ENCODE assay signal across 7 cellular contexts in genomic region chr11:71446942-71447688, GRCh38. TPM values are rescaled to one million over a fixed set of nuclear protein-coding genes. Genes with fewer than 3 reads are reported as not detected.
DNase-seq lines count a peak whose midpoint lies in the region; ATAC-seq and TF ChIP-seq lines count a peak whose summit lies in the region.

No MANE protein-coding gene starts in this region.

- peaks cover 34% of the 10 kb centered on the region for H3K79me2 ChIP-seq in HCT116 (ENCODE audit: insufficient read depth, low read length)

- H3K9ac ChIP-seq in HCT116 (ENCODE audit: low read length): peak overlapping the region; percentile 86

- POLR2A ChIA-PET in HCT116 (lab: Charles Lee): interaction anchor here (1.5 kb wide), 2 partner anchors 9 to 14 kb away, joined by 3 to 5 read pairs; no protein-coding TSS in a partner anchor

- RAD21 ChIA-PET in HCT116 (lab: Charles Lee; ENCODE audit: low non-redundant PET in 1 of 2, low total read pairs in 2 of 2, uncharacterized antibody in 2 of 2, unreplicated experiment in 2 of 2): no interaction called here

- TF ChIP-seq RAD21 in HCT116 (IDR thresholded peaks at IDR 0.05; ENCODE audit: low read depth): no peak

- no peak for TF ChIP-seq POLR2A in HCT116 (IDR thresholded peaks at IDR 0.05; ENCODE audit: borderline replicate concordance, extremely low read depth, insufficient read depth, insufficient read length)

- BruUV-seq in HCT116 (replicated peaks; lab: Mats Ljungman, UMichigan): TSS peak; percentile 61

- no peaks in the 10 kb centered on the region for H4K20me1 ChIP-seq in HCT116 (ENCODE audit: insufficient read depth)

- no peak overlapping the region for H2AFZ ChIP-seq in HCT116 (ENCODE audit: low read depth, low read length, poor library complexity, severe bottlenecking)

- 46 to 47% methylated on average over 9 of the region's 9 CpGs for WGBS in ectodermal cell, 2 experiments

- H3K4me1 ChIP-seq in HCT116 (ENCODE audit: control insufficient read depth in 1 of 2, insufficient read depth in 2 of 2, low read length in 2 of 2) (peaks cover 5 to 16% of the 10 kb centered on the region in 2 experiments; a peak in 3 of 4 replicates), ectodermal cell (ENCODE audit: control insufficient read depth, insufficient read depth, low read length) (peaks cover 2% of the 10 kb centered on the region), mucosa of descending colon (ENCODE audit: low read depth) (peaks cover 10% of the 10 kb centered on the region)

- H3K36me3 ChIP-seq in HCT116 (ENCODE audit: control insufficient read depth in 1 of 2, insufficient read depth in 2 of 2, low read length in 2 of 2): peaks cover 30 to 48% of the 10 kb centered on the region in 2 experiments
- H3K36me3 ChIP-seq in ectodermal cell (ENCODE audit: control insufficient read depth, insufficient read depth, low read length): peaks cover 37% of the 10 kb centered on the region
- H3K36me3 ChIP-seq in mucosa of descending colon (ENCODE audit: low read depth): no peaks in the 10 kb centered on the region

- DNase-seq in HCT116 (ENCODE audit: low read depth, low spot score) (no peak), OCI-M1 (lab: John Stamatoyannopoulos, UW) (peak; percentile 76), mucosa of descending colon (peak in 2 of 3 donors; percentile 42 to 43), NCI-H446 treated with DMSO at 0.1 percent for 48 hours (lab: John Stamatoyannopoulos, UW) (no peak), DMS153 (lab: John Stamatoyannopoulos, UW) (no peak)

- intact Hi-C loops in HCT116 (cut with micrococcal nuclease): no loop called here
- intact Hi-C loops in mucosa of descending colon (cut with DNase I, micrococcal nuclease): no loop called here

- TF ChIP-seq CTCF in HCT116 (IDR thresholded peaks at IDR 0.05 in 2 of 3, conservative IDR thresholded peaks at IDR 0.05 in 1 of 3; ENCODE audit: borderline replicate concordance in 1 of 3, insufficient read depth in 1 of 3, low read depth in 2 of 3, low read length in 2 of 3) (no peak), mucosa of descending colon (IDR thresholded peaks at IDR 0.05) (no peak)

- CTCF ChIA-PET in HCT116 (lab: Charles Lee): no interaction called here

- H3K9me2 ChIP-seq in HCT116 (ENCODE audit: insufficient read depth): no peaks in the 10 kb centered on the region

- H3K4me3 ChIP-seq in HCT116 (replicated peaks in 1 of 2; ENCODE audit: low read depth in 1 of 2, low read length in 2 of 2): peak overlapping the region; percentile 77 to 93
- H3K4me3 ChIP-seq in ectodermal cell (ENCODE audit: insufficient read depth, low read depth, low read length): peak overlapping the region; percentile 74
- H3K4me3 ChIP-seq in mucosa of descending colon: no peak overlapping the region

- H3K4me2 ChIP-seq in HCT116 (ENCODE audit: low read length): peak overlapping the region; percentile 94

- H3K27me3 ChIP-seq in HCT116 (ENCODE audit: insufficient read depth, low read length) (no peaks in the 10 kb centered on the region), ectodermal cell (ENCODE audit: control insufficient read depth, insufficient read depth, low read length, poor library complexity, severe bottlenecking) (peaks cover 2% of the 10 kb centered on the region)

- peak overlapping the region; percentile 53 for H3K27ac ChIP-seq in HCT116 (ENCODE audit: low read depth, low read length)
- H3K27ac ChIP-seq in ectodermal cell (ENCODE audit: insufficient read depth, low read depth, low read length, poor library complexity, severe bottlenecking): no peak overlapping the region

- ATAC-seq in HCT116 (no peak), mucosa of descending colon (peak; percentile 25), HG03521 (IDR thresholded peaks at IDR 0.05; ENCODE audit: unreplicated experiment) (no peak)

- H3K9me3 ChIP-seq in HCT116 (ENCODE audit: control insufficient read depth in 1 of 2, insufficient read depth in 1 of 2, low read depth in 1 of 2, low read length in 2 of 2): peaks cover 0 to 4% of the 10 kb centered on the region in 2 experiments; a peak in 1 of 4 replicates
- H3K9me3 ChIP-seq in ectodermal cell (ENCODE audit: control insufficient read depth, low read length): no peaks in the 10 kb centered on the region
- no peaks in the 10 kb centered on the region for H3K9me3 ChIP-seq in mucosa of descending colon

TF ChIP-seq in HCT116, 20 proteins besides CTCF, POLR2A, EP300 and RAD21:
- TF ChIP-seq YY1 (IDR thresholded peaks at IDR 0.05; ENCODE audit: extremely low read depth, insufficient replicate concordance, low read depth, low read length) (no peak), EGR1 (IDR thresholded peaks at IDR 0.05; ENCODE audit: low read depth) (no peak), CBX3 (IDR thresholded peaks at IDR 0.05; ENCODE audit: low read depth) (no peak), TCF7L2 (IDR thresholded peaks at IDR 0.05; ENCODE audit: borderline replicate concordance, extremely low read depth, insufficient read depth, insufficient read length) (no peak), EZH2 (IDR thresholded peaks at IDR 0.05) (no peak), ZFX (IDR thresholded peaks at IDR 0.05) (no peak), ZNF274 (IDR thresholded peaks at IDR 0.05; ENCODE audit: low read depth, low read length) (no peak), CEBPB (IDR thresholded peaks at IDR 0.05; ENCODE audit: low read depth) (no peak), REST (IDR thresholded peaks at IDR 0.05; ENCODE audit: low read depth) (no peak), SP1 (IDR thresholded peaks at IDR 0.05; ENCODE audit: low read depth) (no peak), ATF3 (IDR thresholded peaks at IDR 0.05) (no peak), MAX (IDR thresholded peaks at IDR 0.05) (no peak), JUND (IDR thresholded peaks at IDR 0.05) (no peak)

RNA-seq across cellular contexts. Expression of gene DHCR7, which starts 1.1 kb away (rescaled TPM):
- total RNA-seq in HCT116 (2021; ENCODE audit: unreplicated experiment) (115 TPM), mucosa of descending colon (10 to 100 TPM; 26.5 to 68.6 (median 62.3) TPM)
- polyA plus RNA-seq in HCT116 (2012): 77.2 and 89.8 TPM in 2 replicates
- polyA plus RNA-seq in ectodermal cell (2013, experiment 1 of 4): 94.3 TPM
- 81.9 TPM for polyA plus RNA-seq in ectodermal cell (2013, experiment 2 of 4)
- 45.1 TPM for polyA plus RNA-seq in ectodermal cell (2013, experiment 3 of 4)
- 49.9 TPM for polyA plus RNA-seq in ectodermal cell (2013, experiment 4 of 4)

RNA-seq across cellular contexts. Expression of gene NADSYN1, which starts 5.9 kb away (rescaled TPM):
- total RNA-seq in HCT116 (2021; ENCODE audit: unreplicated experiment): 58.2 TPM
- 44.8 and 50.1 TPM in 2 replicates for polyA plus RNA-seq in HCT116 (2012)
- polyA plus RNA-seq in ectodermal cell (2013, experiment 1 of 4): 35.6 TPM
- polyA plus RNA-seq in ectodermal cell (2013, experiment 2 of 4): 36.4 TPM
- 26.3 TPM for polyA plus RNA-seq in ectodermal cell (2013, experiment 3 of 4)
- polyA plus RNA-seq in ectodermal cell (2013, experiment 4 of 4): 26.3 TPM
- 100 to 1,000 TPM; 112 to 210 (median 141) TPM for total RNA-seq in mucosa of descending colon

Comparison
In these comparisons a context has a peak if more than half of its experiments do, and no peak if none do; other contexts are left out.
1. DNase-seq: peak in OCI-M1 (single experiment) and mucosa of descending colon (2 of 3); none in HCT116 (single experiment), NCI-H446 treated with DMSO at 0.1 percent for 48 hours (single experiment) and DMS153 (single experiment).